In genomic region chr9:114464652-114465051, GRCh38 we compare ENCODE assay signal across 10 cellular contexts.
"Had no signal": no experiment of that assay in that cellular context is flagged by ENCODE, and none has a peak within 500 bp of the region (broad histone marks: within the 10 kb centered on the region; RNA-seq: fewer than 3 reads in every experiment).

No MANE protein-coding gene starts in this region.

- H2AFZ ChIP-seq: GM23248, GM23338 had no signal

- H3K4me3 ChIP-seq: GM23248, GM23338, HAP-1 had no signal

- DNase-seq: GM23248, H7, H9, HCEC 1CT, HFFc6 had no signal

- H3K4me2 ChIP-seq: GM23338 had no signal

- H3K36me3 ChIP-seq: HAP-1 had no signal

- H3K9me3 ChIP-seq: HAP-1 had no signal

- H3K27ac ChIP-seq: GM23248 had no signal

- ATAC-seq: GM23338, HCT116 had no signal

- FAIRE-seq: H1, H54 had no signal

- H3K9ac ChIP-seq: GM23248 had no signal
